In the genomic region with DNA sequence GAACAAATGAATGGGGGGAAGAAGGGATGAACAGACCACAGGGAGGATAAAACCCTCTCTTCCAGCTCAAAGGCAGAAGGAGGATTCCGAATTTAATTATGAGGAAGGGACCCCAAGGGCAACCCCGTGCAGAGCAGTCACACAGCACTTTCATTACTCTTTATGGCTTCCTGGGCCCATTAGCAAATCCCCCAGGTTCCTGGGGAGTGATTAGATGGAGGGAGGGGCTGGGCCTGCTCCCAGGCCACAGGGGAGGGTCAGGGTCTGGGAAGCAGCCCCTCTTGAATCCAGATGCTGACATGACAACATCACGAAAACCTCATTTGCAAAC, we compare ENCODE assay signal across 12 cellular contexts.
A peak's percentile ranks its signal among the peaks of the same experiment; 100 is the strongest.
DNase-seq lines count a peak whose midpoint lies in the region; FAIRE-seq and TF ChIP-seq lines count a peak whose summit lies in the region.
"Had no signal": no experiment of that assay in that cellular context is flagged by ENCODE, and none has a peak within 500 bp of the region (broad histone marks: within the 10 kb centered on the region; RNA-seq: fewer than 3 reads in every experiment).

No MANE protein-coding gene starts in this region.

- H3K4me1 Mint-ChIP-seq in glutamatergic neuron (ENCODE audit: low read depth, unreplicated experiment), result peaks cover 18% of the 10 kb centered on the region
- H3K4me1 Mint-ChIP-seq: CD4-positive, CD25-positive, alpha-beta regulatory T cell had no signal

- no peaks in the 10 kb centered on the region for H3K9me3 ChIP-seq in HEK293 (ENCODE audit: control insufficient read depth, insufficient read depth, low read depth, low read length)
- H3K9me3 ChIP-seq in neuronal stem cell (replicated peaks in 1 of 2; ENCODE audit: control insufficient read depth in 2 of 2, insufficient read depth in 1 of 2, low read depth in 1 of 2, low read length in 2 of 2), result no peaks in the 10 kb centered on the region

- DNase-seq in NCI-H1092 treated with DMSO at 0.1 percent for 48 hours (lab: John Stamatoyannopoulos, UW) (peak; percentile 80), NCI-H1092 (lab: John Stamatoyannopoulos, UW) (no peak), glutamatergic neuron (peak; percentile 49), neuronal stem cell (ENCODE audit: low spot score) (no peak), RCC 7860 (ENCODE audit: low spot score) (no peak), GM20000 (ENCODE audit: low spot score) (no peak), NCI-H2107 treated with DMSO at 0.1 percent for 48 hours (lab: John Stamatoyannopoulos, UW; ENCODE audit: unreplicated experiment) (no peak)
- DNase-seq: CD4-positive, CD25-positive, alpha-beta regulatory T cell; GM23248; H7 had no signal

- peak overlapping the region; percentile 27 for H3K9ac ChIP-seq in neuronal stem cell (ENCODE audit: low read depth, low read length, poor library complexity)
- H3K9ac ChIP-seq: GM23248 had no signal

- H3K36me3 Mint-ChIP-seq in glutamatergic neuron (ENCODE audit: unreplicated experiment), result no peaks in the 10 kb centered on the region
- H3K36me3 Mint-ChIP-seq: CD4-positive, CD25-positive, alpha-beta regulatory T cell had no signal

- no peak overlapping the region for H4K8ac ChIP-seq in neuronal stem cell (ENCODE audit: low read depth, low read length)

- H3K27ac ChIP-seq in HEK293 (ENCODE audit: extremely low read depth, low read depth, low read length) (no peak overlapping the region), neuronal stem cell (replicated peaks; ENCODE audit: low read length) (no peak overlapping the region)
- H3K27ac ChIP-seq: 22Rv1, GM23248 had no signal

- no CpG with 5 or more reads among the region's 3 CpGs for WGBS in neuronal stem cell (ENCODE audit: extremely low coverage in 2 of 2, insufficient read length in 2 of 2, insufficient replicate concordance in 1 of 2), 2 donors

- TF ChIP-seq CTCF in HEK293 (tag by site-specific recombination; IDR thresholded peaks at IDR 0.05) (no peak), glutamatergic neuron (IDR thresholded peaks at IDR 0.05; ENCODE audit: partially characterized antibody, unreplicated experiment) (no peak), GM20000 (IDR thresholded peaks at IDR 0.05; ENCODE audit: extremely low read depth, missing control alignments) (no peak)

- H2BK120ac ChIP-seq in neuronal stem cell (ENCODE audit: low read depth, low read length), result no peak overlapping the region

- CTCF ChIA-PET in HEK293 (lab: Yijun Ruan, JAX), result interaction anchor here (0.6 to 0.7 kb wide), 2 partner anchors 159 to 218 kb away, joined by 3 read pairs; no protein-coding TSS in a partner anchor

- H3K23ac ChIP-seq in neuronal stem cell (ENCODE audit: low read depth, low read length, poor library complexity), result no peak overlapping the region

- peaks cover 2% of the 10 kb centered on the region for H3K9me3 Mint-ChIP-seq in glutamatergic neuron (ENCODE audit: unreplicated experiment)

- no peak overlapping the region for H3K18ac ChIP-seq in neuronal stem cell (ENCODE audit: low read length)

- POLR2A ChIA-PET in HEK293 (lab: Yijun Ruan, JAX), result no interaction called here

- peaks cover 0 to 46% (median 0%) of the 10 kb centered on the region in 3 experiments for H3K27me3 ChIP-seq in neuronal stem cell (ENCODE audit: control insufficient read depth in 3 of 3, insufficient read depth in 3 of 3, low read depth in 1 of 3, low read length in 3 of 3)

- no peaks in the 10 kb centered on the region for H3K79me1 ChIP-seq in neuronal stem cell (ENCODE audit: low read depth, low read length)

- no peak overlapping the region for H2BK15ac ChIP-seq in neuronal stem cell (ENCODE audit: low read length)

- peak overlapping the region; percentile 56 for H3K4me3 Mint-ChIP-seq in glutamatergic neuron (ENCODE audit: unreplicated experiment)
- H3K4me3 Mint-ChIP-seq: CD4-positive, CD25-positive, alpha-beta regulatory T cell had no signal

- no peaks in the 10 kb centered on the region for H3K4me1 ChIP-seq in HEK293 (ENCODE audit: control insufficient read depth, insufficient read depth, low read length)
- H3K4me1 ChIP-seq in neuronal stem cell (ENCODE audit: control insufficient read depth in 2 of 2, insufficient read depth in 1 of 2, low read depth in 1 of 2, low read length in 2 of 2), result peaks cover 0 to 27% of the 10 kb centered on the region in 2 donors

- H2AFZ ChIP-seq in neuronal stem cell (ENCODE audit: low read length), result no peak overlapping the region
- H2AFZ ChIP-seq: GM23248 had no signal

- H3K27ac Mint-ChIP-seq in glutamatergic neuron (ENCODE audit: unreplicated experiment), result peak overlapping the region; percentile 25
- H3K27ac Mint-ChIP-seq: CD4-positive, CD25-positive, alpha-beta regulatory T cell had no signal

- no peak overlapping the region for H2BK12ac ChIP-seq in neuronal stem cell (ENCODE audit: low read length)

- no peak overlapping the region for H3K4me2 ChIP-seq in neuronal stem cell (ENCODE audit: insufficient read depth, low read length, poor library complexity, severe bottlenecking)

- no peak overlapping the region for H3K14ac ChIP-seq in neuronal stem cell (ENCODE audit: low read length)

- no peak overlapping the region for H2AK5ac ChIP-seq in neuronal stem cell (ENCODE audit: low read depth, low read length)

- H2BK5ac ChIP-seq in neuronal stem cell (ENCODE audit: low read length), result no peak overlapping the region

- H4K91ac ChIP-seq in neuronal stem cell (ENCODE audit: low read depth, low read length, poor library complexity), result no peak overlapping the region

- H3K4me3 ChIP-seq in HEK293 (ENCODE audit: low read depth, low read length) (no peak overlapping the region), neuronal stem cell (ENCODE audit: low read length in 2 of 2) (no peak overlapping the region)
- H3K4me3 ChIP-seq: GM23248 had no signal

- H3K4ac ChIP-seq in neuronal stem cell (ENCODE audit: low read length), result no peak overlapping the region

- FAIRE-seq in RCC 7860 (lab: Jason Lieb, UNC), result no peak

- H3K27me3 Mint-ChIP-seq in glutamatergic neuron (ENCODE audit: unreplicated experiment), result peaks cover 6% of the 10 kb centered on the region

- H3K36me3 ChIP-seq in HEK293 (ENCODE audit: control insufficient read depth in 2 of 2, insufficient read depth in 1 of 2, low read length in 2 of 2), result no peaks in the 10 kb centered on the region
- no peaks in the 10 kb centered on the region for H3K36me3 ChIP-seq in neuronal stem cell (replicated peaks in 1 of 2; ENCODE audit: control insufficient read depth in 2 of 2, insufficient read depth in 2 of 2, low read length in 2 of 2)

TF ChIP-seq in HEK293, 187 proteins besides CTCF, POLR2A, EP300 and RAD21:
- TF ChIP-seq ZIC2 (tag by site-specific recombination; IDR thresholded peaks at IDR 0.05) (peak; percentile 71), GLIS1 (tag by site-specific recombination; IDR thresholded peaks at IDR 0.05) (peak; percentile 55), ZNF223 (tag by site-specific recombination; IDR thresholded peaks at IDR 0.05) (no peak)

Comparison
In these comparisons a context has a peak if more than half of its experiments do, and no peak if none do; other contexts are left out.
1. DNase-seq: peak in NCI-H1092 treated with DMSO at 0.1 percent for 48 hours (single experiment) and glutamatergic neuron (single experiment); none in NCI-H1092 (single experiment), neuronal stem cell (single experiment), RCC 7860 (single experiment), GM20000 (single experiment) and NCI-H2107 treated with DMSO at 0.1 percent for 48 hours (single experiment).